ENCODE assay signal across 1 cellular context in the genomic region with DNA sequence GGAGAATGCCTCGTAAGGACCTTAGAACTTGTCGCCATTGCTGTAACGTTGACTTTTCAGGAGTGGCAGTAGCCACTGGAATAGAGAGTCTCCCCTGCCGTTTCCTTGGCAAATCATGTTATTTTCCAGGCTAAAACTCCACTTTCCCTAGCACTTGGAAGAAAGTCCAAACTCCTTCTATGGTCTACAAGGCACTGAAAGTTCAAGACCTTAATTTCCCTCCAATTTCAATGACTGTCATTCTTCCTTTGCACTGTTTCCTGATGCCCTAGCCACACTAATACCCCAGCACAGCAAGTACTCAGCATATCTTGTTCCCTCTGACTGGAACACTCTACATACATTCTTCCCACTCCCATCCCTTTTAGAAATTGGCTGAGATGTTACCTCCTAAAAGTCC.
TF ChIP-seq lines count a peak whose summit lies in the region.

No MANE protein-coding gene starts in this region.

TF ChIP-seq in HepG2, 621 proteins besides CTCF, POLR2A, EP300 and RAD21 (continued from another document):
- TF ChIP-seq, protein P1, sequence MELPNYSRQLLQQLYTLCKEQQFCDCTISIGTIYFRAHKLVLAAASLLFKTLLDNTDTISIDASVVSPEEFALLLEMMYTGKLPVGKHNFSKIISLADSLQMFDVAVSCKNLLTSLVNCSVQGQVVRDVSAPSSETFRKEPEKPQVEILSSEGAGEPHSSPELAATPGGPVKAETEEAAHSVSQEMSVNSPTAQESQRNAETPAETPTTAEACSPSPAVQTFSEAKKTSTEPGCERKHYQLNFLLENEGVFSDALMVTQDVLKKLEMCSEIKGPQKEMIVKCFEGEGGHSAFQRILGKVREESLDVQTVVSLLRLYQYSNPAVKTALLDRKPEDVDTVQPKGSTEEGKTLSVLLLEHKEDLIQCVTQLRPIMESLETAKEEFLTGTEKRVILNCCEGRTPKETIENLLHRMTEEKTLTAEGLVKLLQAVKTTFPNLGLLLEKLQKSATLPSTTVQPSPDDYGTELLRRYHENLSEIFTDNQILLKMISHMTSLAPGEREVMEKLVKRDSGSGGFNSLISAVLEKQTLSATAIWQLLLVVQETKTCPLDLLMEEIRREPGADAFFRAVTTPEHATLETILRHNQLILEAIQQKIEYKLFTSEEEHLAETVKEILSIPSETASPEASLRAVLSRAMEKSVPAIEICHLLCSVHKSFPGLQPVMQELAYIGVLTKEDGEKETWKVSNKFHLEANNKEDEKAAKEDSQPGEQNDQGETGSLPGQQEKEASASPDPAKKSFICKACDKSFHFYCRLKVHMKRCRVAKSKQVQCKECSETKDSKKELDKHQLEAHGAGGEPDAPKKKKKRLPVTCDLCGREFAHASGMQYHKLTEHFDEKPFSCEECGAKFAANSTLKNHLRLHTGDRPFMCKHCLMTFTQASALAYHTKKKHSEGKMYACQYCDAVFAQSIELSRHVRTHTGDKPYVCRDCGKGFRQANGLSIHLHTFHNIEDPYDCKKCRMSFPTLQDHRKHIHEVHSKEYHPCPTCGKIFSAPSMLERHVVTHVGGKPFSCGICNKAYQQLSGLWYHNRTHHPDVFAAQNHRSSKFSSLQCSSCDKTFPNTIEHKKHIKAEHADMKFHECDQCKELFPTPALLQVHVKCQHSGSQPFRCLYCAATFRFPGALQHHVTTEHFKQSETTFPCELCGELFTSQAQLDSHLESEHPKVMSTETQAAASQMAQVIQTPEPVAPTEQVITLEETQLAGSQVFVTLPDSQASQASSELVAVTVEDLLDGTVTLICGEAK (IDR thresholded peaks at IDR 0.05) = no peak
- TF ChIP-seq, protein P1 (CRISPR knock-in tag; IDR thresholded peaks at IDR 0.05) = no peak
- TF ChIP-seq ATF7-NPFF (CRISPR knock-in tag; IDR thresholded peaks at IDR 0.05; ENCODE audit: low read depth) (no peak), CHCHD3 (CRISPR knock-in tag; IDR thresholded peaks at IDR 0.05) (no peak), CHD2 (IDR thresholded peaks at IDR 0.05; ENCODE audit: low read depth, low read length) (no peak), SALL2 (CRISPR knock-in tag; IDR thresholded peaks at IDR 0.05) (no peak), YEATS2 (CRISPR knock-in tag; IDR thresholded peaks at IDR 0.05; ENCODE audit: borderline replicate concordance) (no peak), ATM (IDR thresholded peaks at IDR 0.05; ENCODE audit: borderline replicate concordance) (no peak), ZBTB3 (CRISPR knock-in tag; IDR thresholded peaks at IDR 0.05; ENCODE audit: borderline replicate concordance, low read depth) (no peak)
- TF ChIP-seq, protein P2, sequence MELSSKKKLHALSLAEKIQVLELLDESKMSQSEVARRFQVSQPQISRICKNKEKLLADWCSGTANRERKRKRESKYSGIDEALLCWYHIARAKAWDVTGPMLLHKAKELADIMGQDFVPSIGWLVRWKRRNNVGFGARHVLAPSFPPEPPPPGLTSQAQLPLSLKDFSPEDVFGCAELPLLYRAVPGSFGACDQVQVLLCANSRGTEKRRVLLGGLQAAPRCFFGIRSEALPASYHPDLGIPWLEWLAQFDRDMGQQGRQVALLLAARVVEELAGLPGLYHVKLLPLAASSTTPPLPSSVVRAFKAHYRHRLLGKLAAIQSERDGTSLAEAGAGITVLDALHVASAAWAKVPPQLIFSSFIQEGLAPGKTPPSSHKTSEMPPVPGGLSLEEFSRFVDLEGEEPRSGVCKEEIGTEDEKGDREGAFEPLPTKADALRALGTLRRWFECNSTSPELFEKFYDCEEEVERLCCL (CRISPR knock-in tag; IDR thresholded peaks at IDR 0.05; ENCODE audit: borderline replicate concordance) = no peak
- TF ChIP-seq, protein P3, sequence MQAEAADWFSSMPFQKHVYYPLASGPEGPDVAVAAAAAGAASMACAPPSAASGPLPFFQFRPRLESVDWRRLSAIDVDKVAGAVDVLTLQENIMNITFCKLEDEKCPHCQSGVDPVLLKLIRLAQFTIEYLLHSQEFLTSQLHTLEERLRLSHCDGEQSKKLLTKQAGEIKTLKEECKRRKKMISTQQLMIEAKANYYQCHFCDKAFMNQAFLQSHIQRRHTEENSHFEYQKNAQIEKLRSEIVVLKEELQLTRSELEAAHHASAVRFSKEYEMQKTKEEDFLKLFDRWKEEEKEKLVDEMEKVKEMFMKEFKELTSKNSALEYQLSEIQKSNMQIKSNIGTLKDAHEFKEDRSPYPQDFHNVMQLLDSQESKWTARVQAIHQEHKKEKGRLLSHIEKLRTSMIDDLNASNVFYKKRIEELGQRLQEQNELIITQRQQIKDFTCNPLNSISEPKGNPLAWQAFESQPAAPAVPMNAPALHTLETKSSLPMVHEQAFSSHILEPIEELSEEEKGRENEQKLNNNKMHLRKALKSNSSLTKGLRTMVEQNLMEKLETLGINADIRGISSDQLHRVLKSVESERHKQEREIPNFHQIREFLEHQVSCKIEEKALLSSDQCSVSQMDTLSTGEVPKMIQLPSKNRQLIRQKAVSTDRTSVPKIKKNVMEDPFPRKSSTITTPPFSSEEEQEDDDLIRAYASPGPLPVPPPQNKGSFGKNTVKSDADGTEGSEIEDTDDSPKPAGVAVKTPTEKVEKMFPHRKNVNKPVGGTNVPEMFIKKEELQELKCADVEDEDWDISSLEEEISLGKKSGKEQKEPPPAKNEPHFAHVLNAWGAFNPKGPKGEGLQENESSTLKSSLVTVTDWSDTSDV (CRISPR knock-in tag; IDR thresholded peaks at IDR 0.05) = no peak
